Comparison of ENCODE assay signal across 8 cellular contexts in genomic region chr10:102112210-102112817, GRCh38. TPM values are rescaled to one million over a fixed set of nuclear protein-coding genes. Genes with fewer than 3 reads are reported as not detected.
DNase-seq lines count a peak whose midpoint lies in the region; ATAC-seq and TF ChIP-seq lines count a peak whose summit lies in the region.
"Had no signal": no experiment of that assay in that cellular context is flagged by ENCODE, and none has a peak within 500 bp of the region (broad histone marks: within the 10 kb centered on the region; RNA-seq: fewer than 3 reads in every experiment).

No MANE protein-coding gene starts in this region.

- peaks cover 75% of the 10 kb centered on the region for H3K79me2 ChIP-seq in neural progenitor cell (ENCODE audit: low read depth)

- peak overlapping the region; percentile 9 for H3K27ac ChIP-seq in neural progenitor cell

- TF ChIP-seq CTCF in GM12864 (IDR thresholded peaks at IDR 0.05; ENCODE audit: low read depth, low read length, missing control alignments) (peak; percentile 42), cardiac fibroblast (IDR thresholded peaks at IDR 0.05; ENCODE audit: low read depth, low read length) (peak; percentile 27), neural progenitor cell (IDR thresholded peaks at IDR 0.05) (peak; percentile 52)

- DNase-seq in GM12864 (ENCODE audit: low read depth), result no peak
- peak; percentile 30 for DNase-seq in MV-4-11 (lab: John Stamatoyannopoulos, UW)
- DNase-seq in cardiac fibroblast (ENCODE audit: low read depth in 2 of 2), result no peak
- DNase-seq in neural progenitor cell (ENCODE audit: low spot score), result peak; percentile 43
- DNase-seq in MG63, result no peak
- DNase-seq: caudate nucleus had no signal

- peaks cover 42% of the 10 kb centered on the region for H3K4me1 Mint-ChIP-seq in neural progenitor cell

- H3K9ac ChIP-seq in neural progenitor cell, result no peak overlapping the region

- H3K4me1 ChIP-seq in neural progenitor cell, result peaks cover 37% of the 10 kb centered on the region

- H3K27me3 ChIP-seq in neural progenitor cell (no peaks in the 10 kb centered on the region), MG63 (no peaks in the 10 kb centered on the region)

- H3K9me3 ChIP-seq in neural progenitor cell (ENCODE audit: low read depth) (no peaks in the 10 kb centered on the region), MG63 (no peaks in the 10 kb centered on the region)

- H3K36me3 Mint-ChIP-seq in neural progenitor cell, result peaks cover 26% of the 10 kb centered on the region

- ATAC-seq in HG02588 (IDR thresholded peaks at IDR 0.05; ENCODE audit: unreplicated experiment) (no peak), GM21515 (IDR thresholded peaks at IDR 0.05; ENCODE audit: unreplicated experiment) (no peak)

- H3K4me3 ChIP-seq in GM12864 (ENCODE audit: low read depth, low read length), result no peak overlapping the region
- H3K4me3 ChIP-seq in cardiac fibroblast (replicated peaks in 1 of 2; ENCODE audit: low read depth in 2 of 2, low read length in 2 of 2), result no peak overlapping the region
- peak overlapping the region; percentile 88 for H3K4me3 ChIP-seq in neural progenitor cell
- H3K4me3 ChIP-seq in MG63, result no peak overlapping the region

- H3K4me2 ChIP-seq in neural progenitor cell, result peak overlapping the region; percentile 100

- no peaks in the 10 kb centered on the region for H3K36me3 ChIP-seq in neural progenitor cell
- peaks cover 25% of the 10 kb centered on the region for H3K36me3 ChIP-seq in MG63

- peaks cover 48% of the 10 kb centered on the region for H4K20me1 ChIP-seq in neural progenitor cell (ENCODE audit: low read depth)

- peaks cover 9% of the 10 kb centered on the region for H3K27me3 Mint-ChIP-seq in neural progenitor cell (ENCODE audit: insufficient read depth, low read depth)

- no peak overlapping the region for H2AFZ ChIP-seq in neural progenitor cell (replicated peaks)

- no peaks in the 10 kb centered on the region for H3K9me3 Mint-ChIP-seq in neural progenitor cell

- H3K27ac Mint-ChIP-seq in neural progenitor cell, result no peak overlapping the region

- H3K4me3 Mint-ChIP-seq in neural progenitor cell, result peak overlapping the region; percentile 95

- peaks cover 26% of the 10 kb centered on the region for H3F3A ChIP-seq in neural progenitor cell (ENCODE audit: low read depth)

RNA-seq across cellular contexts. Expression of gene LDB1, which starts 7.9 kb away (rescaled TPM):
- 46.4 and 79.2 TPM in 2 replicates for total RNA-seq in neural progenitor cell (ENCODE audit: low replicate concordance)
- 11.8 and 15.6 TPM in 2 replicates for total RNA-seq in MG63 (2014; rRNA removed; shearing (Covaris generic); ENCODE audit: low replicate concordance)

RNA-seq across cellular contexts. Expression of gene PPRC1, which starts 20.5 kb away (rescaled TPM):
- total RNA-seq in neural progenitor cell (ENCODE audit: low replicate concordance), result 11.7 and 15.4 TPM in 2 replicates
- 6.7 and 13.3 TPM in 2 replicates for total RNA-seq in MG63 (2014; rRNA removed; shearing (Covaris generic); ENCODE audit: low replicate concordance)

RNA-seq across cellular contexts. Expression of gene NOLC1, which starts 39.9 kb away (rescaled TPM):
- 74.7 and 80.6 TPM in 2 replicates for total RNA-seq in neural progenitor cell (ENCODE audit: low replicate concordance)
- 120 and 134 TPM in 2 replicates for total RNA-seq in MG63 (2014; rRNA removed; shearing (Covaris generic); ENCODE audit: low replicate concordance)

RNA-seq across cellular contexts. Expression of gene HPS6, which starts 47.2 kb away (rescaled TPM):
- total RNA-seq in neural progenitor cell (ENCODE audit: low replicate concordance), result 7.2 and 22.8 TPM in 2 replicates
- total RNA-seq in MG63 (2014; rRNA removed; shearing (Covaris generic); ENCODE audit: low replicate concordance), result 46.0 and 56.3 TPM in 2 replicates

RNA-seq across cellular contexts. Expression of gene ARMH3, which starts 56.3 kb away (rescaled TPM):
- 11.8 and 14.5 TPM in 2 replicates for total RNA-seq in neural progenitor cell (ENCODE audit: low replicate concordance)
- 12.6 and 16.0 TPM in 2 replicates for total RNA-seq in MG63 (2014; rRNA removed; shearing (Covaris generic); ENCODE audit: low replicate concordance)

Comparison
In these comparisons a context has a peak if more than half of its experiments do, and no peak if none do; other contexts are left out.
1. DNase-seq: peak in MV-4-11 (single experiment) and neural progenitor cell (single experiment); none in GM12864 (single experiment), cardiac fibroblast (0 of 2) and MG63 (single experiment).
2. Peak in every context shown above with its lines, with median percentiles within 50 percentile points of each other: CTCF ChIP-seq.